In genomic region chr5:135040331-135041144, GRCh38 we compare ENCODE assay signal across 16 cellular contexts. TPM values are rescaled to one million over a fixed set of nuclear protein-coding genes. Genes with fewer than 3 reads are reported as not detected.
DNase-seq lines count a peak whose midpoint lies in the region; ATAC-seq, FAIRE-seq and TF ChIP-seq lines count a peak whose summit lies in the region.
"Had no signal": no experiment of that assay in that cellular context is flagged by ENCODE, and none has a peak within 500 bp of the region (broad histone marks: within the 10 kb centered on the region; RNA-seq: fewer than 3 reads in every experiment).

No MANE protein-coding gene starts in this region.

- H3K4ac ChIP-seq in H9 (ENCODE audit: low read depth, low read length) = no peak overlapping the region

- H3K9ac ChIP-seq in H9 (ENCODE audit: extremely low read depth, insufficient read length, low read length) = no peak overlapping the region

- H3K9me3 Mint-ChIP-seq in H9 = peaks cover 0 to 5% of the 10 kb centered on the region in 2 experiments; a peak in 3 of 5 replicates
- H3K9me3 Mint-ChIP-seq in T-helper 2 cell treated with Interferon-gamma antibody and Interleukin-4, amounts not matched to agents 5 μg/mL and 100 μg/mL, for 36 hours = no peaks in the 10 kb centered on the region
- H3K9me3 Mint-ChIP-seq: T-helper 1 cell treated with Interleukin-12 subunit alpha and Interleukin-12 subunit beta and Interleukin-4 antibody, amounts not matched to agents 30 μg/mL and 1 μg/mL, for 36 hours had no signal

- peaks cover 6% of the 10 kb centered on the region for H3K23me2 ChIP-seq in H9 (ENCODE audit: insufficient read length, low read depth, low read length, poor library complexity, severe bottlenecking)

- H3K79me2 ChIP-seq in H9 (ENCODE audit: insufficient read depth, low read length) = no peaks in the 10 kb centered on the region

- no peak overlapping the region for H3K56ac ChIP-seq in H9 (ENCODE audit: insufficient read length, low read depth, low read length)

- H2AK5ac ChIP-seq in H9 (ENCODE audit: insufficient read length, low read length) = no peak overlapping the region

- no peak for TF ChIP-seq POLR2A in lower leg skin (IDR thresholded peaks at IDR 0.05)

- no peak overlapping the region for H2BK12ac ChIP-seq in H9 (ENCODE audit: insufficient read length, low read depth, low read length)

- H2BK5ac ChIP-seq in H9 (ENCODE audit: insufficient read length, low read length) = no peak overlapping the region

- TF ChIP-seq CTCF in H9 (conservative IDR thresholded peaks at IDR 0.05) = no peak
- no peak for TF ChIP-seq CTCF in pancreas (IDR thresholded peaks at IDR 0.05)
- no peak for TF ChIP-seq CTCF in lower leg skin (IDR thresholded peaks at IDR 0.05)

- no peaks in the 10 kb centered on the region for H4K20me1 ChIP-seq in H9 (ENCODE audit: control insufficient read depth, insufficient read depth, insufficient read length)

- H3K27ac ChIP-seq in H9 (ENCODE audit: insufficient read length, low read depth, low read length) (no peak overlapping the region), pancreas (no peak overlapping the region)
- H3K27ac ChIP-seq: brain microvascular endothelial cell, foreskin keratinocyte had no signal

- no CpG with 5 or more reads among the region's 51 CpGs for WGBS in H9 (ENCODE audit: extremely low coverage, insufficient read length, low lambda C conversion rate)
- WGBS in pancreas, 2 donors = 7 to 8% methylated on average over 36 to 51 of the region's 51 CpGs
- 9 to 13% methylated on average over 38 to 39 of the region's 51 CpGs for WGBS in lower leg skin, 2 donors

- H3K9me3 ChIP-seq in H9 (ENCODE audit: control insufficient read depth, low read depth, low read length) = no peaks in the 10 kb centered on the region
- no peaks in the 10 kb centered on the region for H3K9me3 ChIP-seq in T-helper 17 cell (ENCODE audit: control insufficient read depth, low read length, poor library complexity, severe bottlenecking)
- H3K9me3 ChIP-seq in iPS-18c (ENCODE audit: control insufficient read depth, insufficient read depth, low read length) = no peaks in the 10 kb centered on the region
- H3K9me3 ChIP-seq in pancreas = no peaks in the 10 kb centered on the region

- no peak overlapping the region for H4K5ac ChIP-seq in H9 (ENCODE audit: insufficient read length, low read depth, low read length)

- no peaks in the 10 kb centered on the region for H3K4me1 ChIP-seq in H9 (ENCODE audit: insufficient read depth, low read length)
- H3K4me1 ChIP-seq in pancreas = peaks cover 0 to 5% (median 0%) of the 10 kb centered on the region in 3 donors
- H3K4me1 ChIP-seq: foreskin keratinocyte had no signal

- intact Hi-C loops in pancreas (cut with DNase I) (no loop called here), lower leg skin (cut with DNase I; ENCODE audit: low total_unique reads) (no loop called here)

- H3K36me3 Mint-ChIP-seq in H9 (ENCODE audit: insufficient read depth in 1 of 3, low read depth in 3 of 3) (no peaks in the 10 kb centered on the region; a peak in 1 of 7 replicates), T-helper 17 cell (ENCODE audit: low read depth) (peaks cover 4% of the 10 kb centered on the region)
- no peaks in the 10 kb centered on the region for H3K36me3 Mint-ChIP-seq in T-helper 2 cell treated with Interferon-gamma antibody and Interleukin-4, amounts not matched to agents 5 μg/mL and 100 μg/mL, for 36 hours (ENCODE audit: low read depth)

- H3K14ac ChIP-seq in H9 (ENCODE audit: insufficient read depth, low read length) = no peak overlapping the region

- H3K27me3 Mint-ChIP-seq in H9 (ENCODE audit: low read depth) (peaks cover 98% of the 10 kb centered on the region), T-helper 17 cell (peaks cover 85% of the 10 kb centered on the region)
- peaks cover 88% of the 10 kb centered on the region for H3K27me3 Mint-ChIP-seq in T-helper 2 cell treated with Interferon-gamma antibody and Interleukin-4, amounts not matched to agents 5 μg/mL and 100 μg/mL, for 36 hours (ENCODE audit: low read depth)

- H3K23ac ChIP-seq in H9 (ENCODE audit: insufficient read length, low read depth, low read length) = no peak overlapping the region

- H3K4me3 ChIP-seq in iPS-18c (ENCODE audit: insufficient read depth, low read depth, low read length) (peak overlapping the region; percentile 46), pancreas (no peak overlapping the region), lower leg skin (ENCODE audit: low read depth, poor library complexity, severe bottlenecking) (no peak overlapping the region)

- H3K4me1 Mint-ChIP-seq in H9 (peaks cover 2 to 7% of the 10 kb centered on the region in 2 experiments; a peak in 2 of 4 replicates), T-helper 17 cell (peaks cover 4% of the 10 kb centered on the region)
- no peaks in the 10 kb centered on the region for H3K4me1 Mint-ChIP-seq in T-helper 2 cell treated with Interferon-gamma antibody and Interleukin-4, amounts not matched to agents 5 μg/mL and 100 μg/mL, for 36 hours (ENCODE audit: low read depth)

- H4K91ac ChIP-seq in H9 (ENCODE audit: insufficient read length, low read depth, low read length) = no peak overlapping the region

- no peak for FAIRE-seq in pancreas (lab: Jason Lieb, UNC)

- H3K18ac ChIP-seq in H9 (ENCODE audit: insufficient read length, low read depth, low read length) = no peak overlapping the region

- H3K27ac Mint-ChIP-seq in H9 (no peak overlapping the region), T-helper 17 cell (no peak overlapping the region)
- no peak overlapping the region for H3K27ac Mint-ChIP-seq in T-helper 2 cell treated with Interferon-gamma antibody and Interleukin-4, amounts not matched to agents 5 μg/mL and 100 μg/mL, for 36 hours

- ATAC-seq in T-helper 17 cell (no peak), pancreas (peak in 3 of 4 donors; percentile 36 to 37 (median 36)), HG03135 (IDR thresholded peaks at IDR 0.05; ENCODE audit: unreplicated experiment) (no peak)
- ATAC-seq: foreskin keratinocyte had no signal

- H2BK120ac ChIP-seq in H9 (ENCODE audit: low read depth, low read length, poor library complexity, severe bottlenecking) = no peak overlapping the region

- H3K4me3 Mint-ChIP-seq in H9 (peak overlapping the region in 1 of 2 experiments; percentile 80; a peak in 3 of 5 replicates), T-helper 17 cell (peak overlapping the region; percentile 71)
- H3K4me3 Mint-ChIP-seq in T-helper 2 cell treated with Interferon-gamma antibody and Interleukin-4, amounts not matched to agents 5 μg/mL and 100 μg/mL, for 36 hours = no peak overlapping the region
- H3K4me3 Mint-ChIP-seq: T-helper 1 cell treated with Interleukin-12 subunit alpha and Interleukin-12 subunit beta and Interleukin-4 antibody, amounts not matched to agents 30 μg/mL and 1 μg/mL, for 36 hours had no signal

- no peaks in the 10 kb centered on the region for H3K36me3 ChIP-seq in pancreas
- H3K36me3 ChIP-seq: brain microvascular endothelial cell had no signal

- no peak overlapping the region for H2AFZ ChIP-seq in H9 (ENCODE audit: low read length)

- H3T11ph ChIP-seq in H9 (ENCODE audit: low read length) = no peak overlapping the region

- DNase-seq in H9 (peak; percentile 66), T-helper 17 cell (no peak), pancreas (peak in 1 of 6 donors; percentile 77), putamen (ENCODE audit: low spot score) (no peak), lower leg skin (ENCODE audit: low spot score in 2 of 2) (no peak)
- DNase-seq in T-helper 2 cell treated with Interferon-gamma antibody and Interleukin-4, amounts not matched to agents 5 μg/mL and 100 μg/mL, for 36 hours (ENCODE audit: low spot score) = no peak
- DNase-seq: activated effector memory CD4-positive, alpha-beta T cell treated with anti-CD3 and anti-CD28 coated beads, Interleukin-2, amount 50 U/mL, for 16 hours; brain microvascular endothelial cell; effector memory CD4-positive, alpha-beta T cell; foreskin keratinocyte; NCI-H1048; NCI-H510A had no signal

- H2BK20ac ChIP-seq in H9 (ENCODE audit: low read depth, low read length, poor library complexity, severe bottlenecking) = no peak overlapping the region

- peaks cover 85% of the 10 kb centered on the region for H3K27me3 ChIP-seq in H9 (ENCODE audit: insufficient read depth, low read length)
- peaks cover 0 to 41% (median 17%) of the 10 kb centered on the region in 4 donors for H3K27me3 ChIP-seq in pancreas

- H2BK15ac ChIP-seq in H9 (ENCODE audit: low read depth, low read length) = no peak overlapping the region

- H4K8ac ChIP-seq in H9 (replicated peaks; ENCODE audit: insufficient read length, low read depth, low read length) = no peak overlapping the region

- H3K4me2 ChIP-seq in H9 (ENCODE audit: insufficient read depth, insufficient read length, low read length) = peak overlapping the region; percentile 47

- no peaks in the 10 kb centered on the region for H3K79me1 ChIP-seq in H9 (ENCODE audit: insufficient read depth, low read depth, low read length, poor library complexity, severe bottlenecking)

RNA-seq across cellular contexts. Expression of gene PITX1, which starts 6.5 kb away (rescaled TPM):
- total RNA-seq in H9 (2021) (not detected in 2 replicates), T-helper 17 cell (not detected), pancreas (under 1 TPM in 2 of 6 donors, not detected in 4; 0.19 to 0.28 TPM), lower leg skin (1 to 10 TPM in 2 of 4 donors, under 1 TPM in 2; 0.15 to 3.9 (median 1.6) TPM)
- under 1 TPM; 0.12 to 0.15 TPM for polyA plus RNA-seq in pancreas
- total RNA-seq: kidney epithelial cell had no signal

Comparison
In these comparisons a context has a peak if more than half of its experiments do, and no peak if none do; other contexts are left out.
1. ATAC-seq: peak in pancreas (3 of 4); none in T-helper 17 cell (single experiment) and HG03135 (single experiment).